In the genomic region with DNA sequence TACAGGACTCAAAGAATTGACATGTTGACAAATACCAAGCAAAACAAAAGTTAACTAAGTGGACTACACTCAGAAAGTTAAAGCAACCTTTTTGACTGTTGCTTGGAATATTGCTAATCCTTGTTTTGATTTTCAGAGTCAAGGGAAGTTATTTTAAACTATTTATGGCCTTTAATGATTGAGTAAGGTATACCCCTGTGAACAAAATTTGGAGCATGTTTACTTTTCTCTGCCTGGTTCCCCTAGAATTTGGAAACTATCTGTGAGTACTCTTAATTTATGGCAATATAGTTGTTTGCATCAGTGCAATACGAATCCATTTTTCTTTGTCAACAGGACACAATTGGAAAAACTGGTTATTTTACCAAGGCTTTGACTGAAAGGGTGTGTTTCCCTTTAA, we compare ENCODE assay signal across 4 cellular contexts. TPM values are rescaled to one million over a fixed set of nuclear protein-coding genes. Genes with fewer than 3 reads are reported as not detected.
"Had no signal": no experiment of that assay in that cellular context is flagged by ENCODE, and none has a peak within 500 bp of the region (broad histone marks: within the 10 kb centered on the region; RNA-seq: fewer than 3 reads in every experiment).

No MANE protein-coding gene starts in this region.

RNA-seq across cellular contexts. Expression of gene ZCCHC13, which starts 45.9 kb away (rescaled TPM):
- total RNA-seq: LHCN-M2, M059J, MCF 10A, NCI-H460 had no signal
